ENCODE assay signal across 8 cellular contexts in the genomic region with DNA sequence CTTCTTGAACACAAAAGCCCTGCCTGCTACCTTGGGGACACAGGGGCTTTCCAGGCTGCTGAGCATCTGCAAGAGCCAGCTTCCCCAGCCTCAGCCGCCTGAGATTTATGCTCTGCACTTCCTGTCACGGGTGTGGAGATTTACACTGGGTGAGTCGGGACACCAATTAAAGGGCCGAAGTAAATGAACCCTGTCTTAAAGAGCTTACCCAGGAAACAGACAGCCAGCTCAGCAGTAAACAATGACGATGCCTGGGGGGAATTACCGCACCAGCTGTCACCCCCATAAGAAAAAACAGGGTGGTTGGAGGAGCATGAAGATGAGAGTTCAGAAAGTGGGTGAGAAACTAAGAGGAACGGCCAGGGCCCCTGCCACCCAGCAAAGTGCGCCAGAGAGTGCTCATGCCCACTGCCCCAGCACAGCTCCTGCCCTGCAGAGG. TPM values are rescaled to one million over a fixed set of nuclear protein-coding genes. Genes with fewer than 3 reads are reported as not detected.
A peak's percentile ranks its signal among the peaks of the same experiment; 100 is the strongest.
DNase-seq lines count a peak whose midpoint lies in the region; ATAC-seq and TF ChIP-seq lines count a peak whose summit lies in the region.

No MANE protein-coding gene starts in this region.

- POLR2A ChIA-PET in CD8-positive, alpha-beta T cell (lab: Charles Lee) = no interaction called here
- POLR2A ChIA-PET in activated CD8-positive, alpha-beta T cell treated with anti-CD3 and anti-CD28 coated beads for 36 hours (lab: Charles Lee) = interaction anchor here (0.6 kb wide), 1 partner anchor 537 kb away, joined by 3 read pairs; no protein-coding TSS in a partner anchor
- POLR2A ChIA-PET in WTC11 (lab: Charles Lee) = interaction anchor here (0.9 kb wide), 1 partner anchor 82 kb away, joined by 3 read pairs; no protein-coding TSS in a partner anchor

- ATAC-seq in CD8-positive, alpha-beta T cell = peak; percentile 86
- ATAC-seq in GM18858 (IDR thresholded peaks at IDR 0.05; ENCODE audit: unreplicated experiment) = peak; percentile 71
- ATAC-seq in HG03103 (IDR thresholded peaks at IDR 0.05; ENCODE audit: low read depth, unreplicated experiment) = peak; percentile 76
- peak; percentile 80 for ATAC-seq in activated CD8-positive, alpha-beta T cell treated with anti-CD3 and anti-CD28 coated beads for 36 hours
- no peak for ATAC-seq in WTC11

- H3K27me3 Mint-ChIP-seq in CD8-positive, alpha-beta T cell (ENCODE audit: low read depth) = peaks cover 4% of the 10 kb centered on the region
- H3K27me3 Mint-ChIP-seq in activated CD8-positive, alpha-beta T cell treated with anti-CD3 and anti-CD28 coated beads for 36 hours = no peaks in the 10 kb centered on the region
- no peaks in the 10 kb centered on the region for H3K27me3 Mint-ChIP-seq in WTC11 (ENCODE audit: low read depth)

- 68 to 74% methylated on average over 5 to 7 of the region's 8 CpGs for WGBS in mesodermal cell (ENCODE audit: insufficient coverage in 2 of 2), 2 experiments
- 14 to 25% methylated on average over 8 of the region's 8 CpGs for WGBS in lower leg skin, 2 donors

- no peaks in the 10 kb centered on the region for H3K9me3 ChIP-seq in CD8-positive, alpha-beta T cell (ENCODE audit: low read length)
- H3K9me3 ChIP-seq in mesodermal cell (ENCODE audit: control insufficient read depth, low read length) = no peaks in the 10 kb centered on the region

- H3K4me1 ChIP-seq in CD8-positive, alpha-beta T cell (ENCODE audit: insufficient read depth, low read length) = peaks cover 9% of the 10 kb centered on the region
- H3K4me1 ChIP-seq in mesodermal cell (ENCODE audit: control insufficient read depth, insufficient read depth, low read length, poor library complexity, severe bottlenecking) = peaks cover 14% of the 10 kb centered on the region

- TF ChIP-seq POLR2A in lower leg skin (IDR thresholded peaks at IDR 0.05) = no peak

- no peak overlapping the region for H3K4me3 ChIP-seq in CD8-positive, alpha-beta T cell (ENCODE audit: low read depth, low read length)
- H3K4me3 ChIP-seq in mesodermal cell (ENCODE audit: extremely low read depth, insufficient read depth, low read length, poor library complexity, severe bottlenecking) = no peak overlapping the region
- no peak overlapping the region for H3K4me3 ChIP-seq in lower leg skin (ENCODE audit: low read depth, poor library complexity, severe bottlenecking)

- peak overlapping the region; percentile 18 for H3K27ac ChIP-seq in CD8-positive, alpha-beta T cell (ENCODE audit: low read depth, low read length)
- H3K27ac ChIP-seq in mesodermal cell (ENCODE audit: low read depth, low read length, severe bottlenecking) = peak overlapping the region; percentile 23

- H3K4me1 Mint-ChIP-seq in CD8-positive, alpha-beta T cell (ENCODE audit: low read depth) = peaks cover 14% of the 10 kb centered on the region
- peaks cover 9% of the 10 kb centered on the region for H3K4me1 Mint-ChIP-seq in activated CD8-positive, alpha-beta T cell treated with anti-CD3 and anti-CD28 coated beads for 36 hours (ENCODE audit: low read depth)
- peaks cover 20% of the 10 kb centered on the region for H3K4me1 Mint-ChIP-seq in WTC11

- no peaks in the 10 kb centered on the region for H3K27me3 ChIP-seq in CD8-positive, alpha-beta T cell (ENCODE audit: insufficient read depth, low read length)

- no peaks in the 10 kb centered on the region for H3K36me3 Mint-ChIP-seq in CD8-positive, alpha-beta T cell
- H3K36me3 Mint-ChIP-seq in activated CD8-positive, alpha-beta T cell treated with anti-CD3 and anti-CD28 coated beads for 36 hours (ENCODE audit: low read depth) = no peaks in the 10 kb centered on the region
- H3K36me3 Mint-ChIP-seq in WTC11 = no peaks in the 10 kb centered on the region

- no peak for TF ChIP-seq CTCF in CD8-positive, alpha-beta T cell (IDR thresholded peaks at IDR 0.05)
- no peak for TF ChIP-seq CTCF in activated CD8-positive, alpha-beta T cell treated with anti-CD3 and anti-CD28 coated beads for 36 hours (IDR thresholded peaks at IDR 0.05)
- no peak for TF ChIP-seq CTCF in WTC11 (IDR thresholded peaks at IDR 0.05)
- no peak for TF ChIP-seq CTCF in lower leg skin (IDR thresholded peaks at IDR 0.05)

- H3K4me3 Mint-ChIP-seq in CD8-positive, alpha-beta T cell = peak overlapping the region; percentile 54
- H3K4me3 Mint-ChIP-seq in activated CD8-positive, alpha-beta T cell treated with anti-CD3 and anti-CD28 coated beads for 36 hours = no peak overlapping the region
- H3K4me3 Mint-ChIP-seq in WTC11 = no peak overlapping the region

- DNase-seq in CD8-positive, alpha-beta T cell = peak in 5 of 7 experiments; percentile 17 to 76 (median 39)
- peak; percentile 59 for DNase-seq in activated CD8-positive, alpha-beta T cell treated with anti-CD3 and anti-CD28 coated beads for 36 hours
- no peak for DNase-seq in WTC11 (ENCODE audit: low spot score)
- no peak for DNase-seq in AG08396 (ENCODE audit: low spot score)
- DNase-seq in lower leg skin (ENCODE audit: low spot score in 2 of 2) = no peak

- CTCF ChIA-PET in CD8-positive, alpha-beta T cell (lab: Charles Lee) = interaction anchor here (1.4 to 2.1 kb wide), 3 partner anchors 7 to 18 kb away, joined by 5 to 8 read pairs (median 5); no protein-coding TSS in a partner anchor
- CTCF ChIA-PET in activated CD8-positive, alpha-beta T cell treated with anti-CD3 and anti-CD28 coated beads for 36 hours (lab: Charles Lee) = interaction anchor here (0.7 kb wide), 1 partner anchor 17 kb away, joined by 3 read pairs; no protein-coding TSS in a partner anchor
- CTCF ChIA-PET in WTC11 (lab: Charles Lee) = interaction anchor here (0.9 to 1.4 kb wide), 2 partner anchors 12 to 19 kb away, joined by 5 to 8 read pairs; no protein-coding TSS in a partner anchor

- intact Hi-C loops in CD8-positive, alpha-beta T cell (cut with DNase I, micrococcal nuclease) = loop anchor here in 1 of 2 experiments (1.0 kb wide), 1 partner anchor 18 kb away; no protein-coding TSS in a partner anchor
- intact Hi-C loops in activated CD8-positive, alpha-beta T cell treated with anti-CD3 and anti-CD28 coated beads for 36 hours (cut with micrococcal nuclease) = no loop called here
- intact Hi-C loops in lower leg skin (cut with DNase I; ENCODE audit: low total_unique reads) = no loop called here

- peak overlapping the region; percentile 90 for H3K27ac Mint-ChIP-seq in CD8-positive, alpha-beta T cell
- H3K27ac Mint-ChIP-seq in activated CD8-positive, alpha-beta T cell treated with anti-CD3 and anti-CD28 coated beads for 36 hours = no peak overlapping the region
- H3K27ac Mint-ChIP-seq in WTC11 = no peak overlapping the region

- H3K9me3 Mint-ChIP-seq in CD8-positive, alpha-beta T cell = no peaks in the 10 kb centered on the region
- no peaks in the 10 kb centered on the region for H3K9me3 Mint-ChIP-seq in activated CD8-positive, alpha-beta T cell treated with anti-CD3 and anti-CD28 coated beads for 36 hours
- H3K9me3 Mint-ChIP-seq in WTC11 = peaks cover 6% of the 10 kb centered on the region

- no peaks in the 10 kb centered on the region for H3K36me3 ChIP-seq in CD8-positive, alpha-beta T cell (ENCODE audit: insufficient read depth, low read length)
- H3K36me3 ChIP-seq in mesodermal cell (ENCODE audit: control insufficient read depth, insufficient read depth, low read length) = no peaks in the 10 kb centered on the region

TF ChIP-seq in WTC11, 78 proteins besides CTCF, POLR2A, EP300 and RAD21 (continues in another document):
- TF ChIP-seq, protein P1, sequence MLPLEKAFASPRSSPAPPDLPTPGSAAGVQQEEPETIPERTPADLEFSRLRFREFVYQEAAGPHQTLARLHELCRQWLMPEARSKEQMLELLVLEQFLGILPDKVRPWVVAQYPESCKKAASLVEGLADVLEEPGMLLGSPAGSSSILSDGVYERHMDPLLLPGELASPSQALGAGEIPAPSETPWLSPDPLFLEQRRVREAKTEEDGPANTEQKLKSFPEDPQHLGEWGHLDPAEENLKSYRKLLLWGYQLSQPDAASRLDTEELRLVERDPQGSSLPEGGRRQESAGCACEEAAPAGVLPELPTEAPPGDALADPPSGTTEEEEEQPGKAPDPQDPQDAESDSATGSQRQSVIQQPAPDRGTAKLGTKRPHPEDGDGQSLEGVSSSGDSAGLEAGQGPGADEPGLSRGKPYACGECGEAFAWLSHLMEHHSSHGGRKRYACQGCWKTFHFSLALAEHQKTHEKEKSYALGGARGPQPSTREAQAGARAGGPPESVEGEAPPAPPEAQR (CRISPR knock-in tag; IDR thresholded peaks at IDR 0.05) = no peak
- TF ChIP-seq, protein P2, sequence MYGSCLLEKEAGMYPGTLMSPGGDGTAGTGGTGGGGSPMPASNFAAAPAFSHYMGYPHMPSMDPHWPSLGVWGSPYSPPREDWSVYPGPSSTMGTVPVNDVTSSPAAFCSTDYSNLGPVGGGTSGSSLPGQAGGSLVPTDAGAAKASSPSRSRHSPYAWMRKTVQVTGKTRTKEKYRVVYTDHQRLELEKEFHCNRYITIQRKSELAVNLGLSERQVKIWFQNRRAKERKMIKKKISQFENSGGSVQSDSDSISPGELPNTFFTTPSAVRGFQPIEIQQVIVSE (CRISPR knock-in tag; IDR thresholded peaks at IDR 0.05; ENCODE audit: borderline replicate concordance) = no peak
- TF ChIP-seq ZNF121 (CRISPR knock-in tag; IDR thresholded peaks at IDR 0.05) (no peak), OVOL2 (CRISPR knock-in tag; IDR thresholded peaks at IDR 0.05; ENCODE audit: borderline replicate concordance) (no peak), NFE2L1 (CRISPR knock-in tag; IDR thresholded peaks at IDR 0.05) (no peak)
- TF ChIP-seq, protein P3, sequence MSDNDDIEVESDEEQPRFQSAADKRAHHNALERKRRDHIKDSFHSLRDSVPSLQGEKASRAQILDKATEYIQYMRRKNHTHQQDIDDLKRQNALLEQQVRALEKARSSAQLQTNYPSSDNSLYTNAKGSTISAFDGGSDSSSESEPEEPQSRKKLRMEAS (CRISPR knock-in tag; IDR thresholded peaks at IDR 0.05) = no peak
- TF ChIP-seq, protein P4, sequence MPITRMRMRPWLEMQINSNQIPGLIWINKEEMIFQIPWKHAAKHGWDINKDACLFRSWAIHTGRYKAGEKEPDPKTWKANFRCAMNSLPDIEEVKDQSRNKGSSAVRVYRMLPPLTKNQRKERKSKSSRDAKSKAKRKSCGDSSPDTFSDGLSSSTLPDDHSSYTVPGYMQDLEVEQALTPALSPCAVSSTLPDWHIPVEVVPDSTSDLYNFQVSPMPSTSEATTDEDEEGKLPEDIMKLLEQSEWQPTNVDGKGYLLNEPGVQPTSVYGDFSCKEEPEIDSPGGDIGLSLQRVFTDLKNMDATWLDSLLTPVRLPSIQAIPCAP (CRISPR knock-in tag; IDR thresholded peaks at IDR 0.05) = no peak

RNA-seq across cellular contexts. Expression of a gene that starts 37.5 kb away (rescaled TPM):
- total RNA-seq in CD8-positive, alpha-beta T cell = 10 to 100 TPM; 71.2 to 79.0 TPM
- 10 to 100 TPM; 31.7 to 39.2 TPM for total RNA-seq in activated CD8-positive, alpha-beta T cell treated with anti-CD3 and anti-CD28 coated beads for 36 hours
- 25.0 TPM for polyA plus RNA-seq in mesodermal cell (2013, experiment 1 of 2)
- 20.6 TPM for polyA plus RNA-seq in mesodermal cell (2013, experiment 2 of 2)
- total RNA-seq in WTC11 (2021) (35.0 to 37.2 TPM (median 36.4 TPM) in 3 replicates), lower leg skin (10 to 100 TPM; 31.9 to 35.8 (median 34.8) TPM)

Comparison
In these comparisons a context has a peak if more than half of its experiments do, and no peak if none do; other contexts are left out.
1. DNase-seq: peak in CD8-positive, alpha-beta T cell (5 of 7) and activated CD8-positive, alpha-beta T cell treated with anti-CD3 and anti-CD28 coated beads for 36 hours (single experiment); none in WTC11 (single experiment), AG08396 (single experiment) and lower leg skin (0 of 2).